In genomic region chr19:43194397-43194796, GRCh38 we compare ENCODE assay signal across 13 cellular contexts. TPM values are rescaled to one million over a fixed set of nuclear protein-coding genes. Genes with fewer than 3 reads are reported as not detected.
"Had no signal": no experiment of that assay in that cellular context is flagged by ENCODE, and none has a peak within 500 bp of the region (broad histone marks: within the 10 kb centered on the region; RNA-seq: fewer than 3 reads in every experiment).

No MANE protein-coding gene starts in this region.

RNA-seq across cellular contexts. Expression of gene PSG5, which starts 8.1 kb away (rescaled TPM):
- total RNA-seq: activated B cell treated with CpG ODN at 0.5 μM for 24 hours; activated CD4-positive, alpha-beta memory T cell treated with anti-CD3 and anti-CD28 coated beads for 36 hours; activated CD4-positive, alpha-beta memory T cell treated with anti-CD3 and anti-CD28 coated beads, Interleukin-2, amount 10 ng/mL, durations not matched to agents 7 days and 5 days; activated CD4-positive, alpha-beta T cell treated with anti-CD3 and anti-CD28 coated beads for 36 hours; activated CD4-positive, alpha-beta T cell treated with anti-CD3 and anti-CD28 coated beads, Interleukin-2, amount 10 ng/mL, durations not matched to agents 24 days and 14 days; activated CD4-positive, alpha-beta T cell treated with anti-CD3 and anti-CD28 coated beads, Interleukin-2, amount 10 ng/mL, durations not matched to agents 7 days and 5 days; activated CD8-positive, alpha-beta memory T cell treated with anti-CD3 and anti-CD28 coated beads for 36 hours; activated CD8-positive, alpha-beta memory T cell treated with anti-CD3 and anti-CD28 coated beads, Interleukin-2, amount 10 ng/mL, durations not matched to agents 7 days and 5 days; activated CD8-positive, alpha-beta T cell treated with anti-CD3 and anti-CD28 coated beads for 36 hours; activated CD8-positive, alpha-beta T cell treated with anti-CD3 and anti-CD28 coated beads, Interleukin-2, amount 10 ng/mL, durations not matched to agents 7 days and 5 days; T-helper 1 cell treated with Interleukin-12 subunit alpha and Interleukin-12 subunit beta and Interleukin-4 antibody, amounts not matched to agents 30 ng/mL and 1 ng/mL, for 36 hours; T-helper 2 cell treated with Interferon-gamma antibody and Interleukin-4, amounts not matched to agents 100 ng/mL and 5 ng/mL, for 36 hours; WTC11 had no signal

RNA-seq across cellular contexts. Expression of gene PSG4, which starts 11.0 kb away (rescaled TPM):
- total RNA-seq: activated B cell treated with CpG ODN at 0.5 μM for 24 hours; activated CD4-positive, alpha-beta memory T cell treated with anti-CD3 and anti-CD28 coated beads for 36 hours; activated CD4-positive, alpha-beta memory T cell treated with anti-CD3 and anti-CD28 coated beads, Interleukin-2, amount 10 ng/mL, durations not matched to agents 7 days and 5 days; activated CD4-positive, alpha-beta T cell treated with anti-CD3 and anti-CD28 coated beads for 36 hours; activated CD4-positive, alpha-beta T cell treated with anti-CD3 and anti-CD28 coated beads, Interleukin-2, amount 10 ng/mL, durations not matched to agents 24 days and 14 days; activated CD4-positive, alpha-beta T cell treated with anti-CD3 and anti-CD28 coated beads, Interleukin-2, amount 10 ng/mL, durations not matched to agents 7 days and 5 days; activated CD8-positive, alpha-beta memory T cell treated with anti-CD3 and anti-CD28 coated beads for 36 hours; activated CD8-positive, alpha-beta memory T cell treated with anti-CD3 and anti-CD28 coated beads, Interleukin-2, amount 10 ng/mL, durations not matched to agents 7 days and 5 days; activated CD8-positive, alpha-beta T cell treated with anti-CD3 and anti-CD28 coated beads for 36 hours; activated CD8-positive, alpha-beta T cell treated with anti-CD3 and anti-CD28 coated beads, Interleukin-2, amount 10 ng/mL, durations not matched to agents 7 days and 5 days; T-helper 1 cell treated with Interleukin-12 subunit alpha and Interleukin-12 subunit beta and Interleukin-4 antibody, amounts not matched to agents 30 ng/mL and 1 ng/mL, for 36 hours; T-helper 2 cell treated with Interferon-gamma antibody and Interleukin-4, amounts not matched to agents 100 ng/mL and 5 ng/mL, for 36 hours; WTC11 had no signal
